Comparison of ENCODE assay signal across 11 cellular contexts in genomic region chr1:155941845-155942507, GRCh38. TPM values are rescaled to one million over a fixed set of nuclear protein-coding genes. Genes with fewer than 3 reads are reported as not detected.
DNase-seq lines count a peak whose midpoint lies in the region; ATAC-seq and TF ChIP-seq lines count a peak whose summit lies in the region.
"Had no signal": no experiment of that assay in that cellular context is flagged by ENCODE, and none has a peak within 500 bp of the region (broad histone marks: within the 10 kb centered on the region; RNA-seq: fewer than 3 reads in every experiment).

No MANE protein-coding gene starts in this region.

- peak in 1 of 2 donors; percentile 2 for ATAC-seq in right cardiac atrium

- H3K79me2 ChIP-seq in trophoblast cell (ENCODE audit: control insufficient read depth, insufficient read depth, low read length, poor library complexity), result no peaks in the 10 kb centered on the region

- no peak overlapping the region for H4K12ac ChIP-seq in trophoblast cell (ENCODE audit: low read depth, low read length)

- H3K23ac ChIP-seq in trophoblast cell (ENCODE audit: low read length), result no peak overlapping the region

- no peak overlapping the region for H3K9ac ChIP-seq in trophoblast cell (ENCODE audit: low read length)

- no peak overlapping the region for H2BK120ac ChIP-seq in trophoblast cell (ENCODE audit: insufficient read depth, low read length, poor library complexity)

- no peak for TF ChIP-seq CTCF in VCaP (conservative IDR thresholded peaks at IDR 0.05)

- H3K27ac ChIP-seq in VCaP (peak overlapping the region; percentile 98), right cardiac atrium (ENCODE audit: low read length) (peak overlapping the region; percentile 92), substantia nigra (ENCODE audit: low read depth, low read length, poor library complexity, severe bottlenecking) (peak overlapping the region; percentile 12), trophoblast cell (ENCODE audit: low read depth, low read length) (no peak overlapping the region)

- H3K36me3 ChIP-seq in trophoblast cell (ENCODE audit: control insufficient read depth in 1 of 2, insufficient read depth in 2 of 2, low read length in 2 of 2), result peaks cover 4 to 11% of the 10 kb centered on the region in 2 experiments

- H4K91ac ChIP-seq in trophoblast cell (ENCODE audit: low read depth, low read length), result no peak overlapping the region

- intact Hi-C loops in right cardiac atrium (cut with DNase I), result loop anchor here in 2 of 4 donors (2.0 to 5.0 kb wide), 2 partner anchors 35 to 43 kb away; partner anchors contain the start of gene ARHGEF2 (in 1 of the 2)

- H3K4me3 ChIP-seq in right cardiac atrium (ENCODE audit: low read length) (no peak overlapping the region), trophoblast cell (ENCODE audit: low read depth, low read length) (no peak overlapping the region)

- H2BK5ac ChIP-seq in trophoblast cell (ENCODE audit: low read depth, low read length, poor library complexity), result no peak overlapping the region

- H4K8ac ChIP-seq in trophoblast cell (ENCODE audit: low read depth, low read length), result no peak overlapping the region

- peak; percentile 59 for DNase-seq in activated effector memory CD4-positive, alpha-beta T cell treated with anti-CD3 and anti-CD28 coated beads, Interleukin-2, amount 50 U/mL, for 16 hours
- no peak for DNase-seq in activated effector memory CD4-positive, alpha-beta T cell treated with Interleukin-2 at 50 U/mL for 16 hours
- DNase-seq in right cardiac atrium, result no peak
- peak in 1 of 49 donors; percentile 33 for DNase-seq in substantia nigra (lab: John Stamatoyannopoulos, UW)
- DNase-seq in SHP77 treated with DMSO at 0.1 percent for 48 hours (lab: John Stamatoyannopoulos, UW), result no peak
- no peak for DNase-seq in trophoblast cell
- DNase-seq in iPS-NIHi7 (ENCODE audit: extremely low spot score), result no peak
- DNase-seq: activated CD8-positive, alpha-beta memory T cell treated with anti-CD3 and anti-CD28 coated beads for 24 hours had no signal

- H3K14ac ChIP-seq in trophoblast cell (ENCODE audit: low read length), result no peak overlapping the region

- H3K4me1 ChIP-seq in right cardiac atrium (ENCODE audit: control insufficient read depth, insufficient read depth, low read length) (peaks cover 18% of the 10 kb centered on the region), trophoblast cell (ENCODE audit: control insufficient read depth in 1 of 2, insufficient read depth in 2 of 2, low read length in 2 of 2) (no peaks in the 10 kb centered on the region)

- H2BK12ac ChIP-seq in trophoblast cell (ENCODE audit: low read length), result no peak overlapping the region

- no peak overlapping the region for H2AK5ac ChIP-seq in trophoblast cell (ENCODE audit: low read length)

- H3K79me1 ChIP-seq in trophoblast cell (ENCODE audit: low read length), result no peaks in the 10 kb centered on the region

- H3K27me3 ChIP-seq in right cardiac atrium (ENCODE audit: control insufficient read depth, insufficient read depth), result no peaks in the 10 kb centered on the region
- no peaks in the 10 kb centered on the region for H3K27me3 ChIP-seq in trophoblast cell (ENCODE audit: insufficient read depth, low read length)

- H3K18ac ChIP-seq in trophoblast cell (ENCODE audit: low read length), result no peak overlapping the region

- H2AFZ ChIP-seq in trophoblast cell (ENCODE audit: insufficient read depth, low read length, poor library complexity), result no peak overlapping the region

- H3K9me3 ChIP-seq in right cardiac atrium (ENCODE audit: control insufficient read depth, low read length) (no peaks in the 10 kb centered on the region), trophoblast cell (ENCODE audit: insufficient read depth, low read depth, low read length) (no peaks in the 10 kb centered on the region)

- H3K4ac ChIP-seq in trophoblast cell (ENCODE audit: low read depth, low read length), result no peak overlapping the region

- no peak overlapping the region for H3K4me2 ChIP-seq in trophoblast cell (ENCODE audit: low read length)

- WGBS in right cardiac atrium, result 82% methylated on average over 29 of the region's 29 CpGs
- WGBS in trophoblast cell (ENCODE audit: extremely low coverage, insufficient coverage, insufficient read length), result no CpG with 5 or more reads among the region's 29 CpGs

RNA-seq across cellular contexts. Expression of gene RXFP4, which starts 0.5 kb away (rescaled TPM):
- total RNA-seq in right cardiac atrium, result not detected
- not detected for polyA plus RNA-seq in right cardiac atrium
- not detected in 2 replicates for polyA plus RNA-seq in trophoblast cell (2013)
- total RNA-seq: CD8-positive, alpha-beta memory T cell; dermis microvascular lymphatic vessel endothelial cell had no signal

RNA-seq across cellular contexts. Expression of gene KHDC4, which starts 7.8 kb away (rescaled TPM):
- total RNA-seq in right cardiac atrium, result 10 to 100 TPM; 24.0 to 29.3 (median 28.8) TPM
- polyA plus RNA-seq in right cardiac atrium, result 20.0 TPM
- 38.9 and 40.5 TPM in 2 replicates for polyA plus RNA-seq in trophoblast cell (2013)

RNA-seq across cellular contexts. Expression of gene RIT1, which starts 30.8 kb away (rescaled TPM):
- total RNA-seq in right cardiac atrium, result 10 to 100 TPM; 21.6 to 26.2 (median 22.5) TPM
- 9.4 TPM for polyA plus RNA-seq in right cardiac atrium
- polyA plus RNA-seq in trophoblast cell (2013), result 47.7 and 49.1 TPM in 2 replicates

RNA-seq across cellular contexts. Expression of gene ARHGEF2, which starts 36.4 kb away (rescaled TPM):
- 10 to 100 TPM; 56.6 to 75.7 (median 66.7) TPM for total RNA-seq in right cardiac atrium
- polyA plus RNA-seq in right cardiac atrium, result 34.9 TPM
- 42.1 and 46.5 TPM in 2 replicates for polyA plus RNA-seq in trophoblast cell (2013)
